ENCODE assay signal across 8 cellular contexts in genomic region chr17:74211929-74212261, GRCh38. TPM values are rescaled to one million over a fixed set of nuclear protein-coding genes. Genes with fewer than 3 reads are reported as not detected.
DNase-seq lines count a peak whose midpoint lies in the region; ATAC-seq, FAIRE-seq and TF ChIP-seq lines count a peak whose summit lies in the region.

No MANE protein-coding gene starts in this region.

- TF ChIP-seq POLR2A in esophagus squamous epithelium (IDR thresholded peaks at IDR 0.05) = no peak
- TF ChIP-seq POLR2A in GM12891 (IDR thresholded peaks at IDR 0.05; ENCODE audit: low read depth, low read length) = no peak; the same call in 1 of the 2 replicates

- TF ChIP-seq CTCF in GM12864 (IDR thresholded peaks at IDR 0.05; ENCODE audit: low read depth, low read length, missing control alignments) (no peak), RWPE2 (IDR thresholded peaks at IDR 0.05; ENCODE audit: poor library complexity, severe bottlenecking) (no peak), esophagus squamous epithelium (IDR thresholded peaks at IDR 0.05) (no peak), psoas muscle (IDR thresholded peaks at IDR 0.05) (no peak)

- peaks cover 20% of the 10 kb centered on the region for H3K4me1 ChIP-seq in RWPE2 (ENCODE audit: insufficient read depth, poor library complexity, severe bottlenecking)
- peaks cover 33 to 85% (median 54%) of the 10 kb centered on the region in 3 donors for H3K4me1 ChIP-seq in esophagus squamous epithelium
- peaks cover 56% of the 10 kb centered on the region for H3K4me1 ChIP-seq in psoas muscle

- H3K4me3 ChIP-seq in GM12864 (ENCODE audit: low read depth, low read length) (peak overlapping the region; percentile 54), RWPE2 (ENCODE audit: severe bottlenecking) (no peak overlapping the region), esophagus squamous epithelium (peak overlapping the region; percentile 37 to 65 (median 54)), psoas muscle (peak overlapping the region; percentile 60)

- DNase-seq in GM12864 (ENCODE audit: low read depth) (no peak), RWPE2 (ENCODE audit: low spot score) (no peak), esophagus squamous epithelium (lab: John Stamatoyannopoulos, UW) (no peak), psoas muscle (no peak), GM12891 (ENCODE audit: insufficient read length, low spot score) (no peak), NCI-H748 treated with DMSO at 0.1 percent for 48 hours (lab: John Stamatoyannopoulos, UW) (no peak), dedifferentiated amniotic fluid mesenchymal stem cell (ENCODE audit: extremely low spot score) (no peak)

- ATAC-seq in RWPE2 (ENCODE audit: low read depth) (0 out of 3 replicates have a peak, but pooled peaks have one; percentile 0), psoas muscle (no peak), HG03139 (IDR thresholded peaks at IDR 0.05; ENCODE audit: unreplicated experiment) (no peak)

- H3K9me3 ChIP-seq in RWPE2 (ENCODE audit: severe bottlenecking) (no peaks in the 10 kb centered on the region), esophagus squamous epithelium (no peaks in the 10 kb centered on the region), psoas muscle (no peaks in the 10 kb centered on the region)

- H3K36me3 ChIP-seq in RWPE2 (ENCODE audit: low read depth) = peaks cover 41% of the 10 kb centered on the region
- H3K36me3 ChIP-seq in esophagus squamous epithelium = peaks cover 6 to 35% (median 19%) of the 10 kb centered on the region in 3 donors
- H3K36me3 ChIP-seq in psoas muscle (ENCODE audit: insufficient read depth in 1 of 2, low read depth in 1 of 2) = peaks cover 4 to 34% of the 10 kb centered on the region in 2 donors

- intact Hi-C loops in esophagus squamous epithelium (cut with DNase I) = loop anchor here (10.0 kb wide), 1 partner anchor 83 kb away; no protein-coding TSS in a partner anchor
- intact Hi-C loops in psoas muscle (cut with DNase I) = loop anchor here (2.0 to 10.0 kb wide), 5 partner anchors 85 to 243 kb away; partner anchors contain the start of genes BTBD17 (in 2 of the 2), GPR142 (in 1 of the 2) and GPRC5C (in 1 of the 2)

- H3K27me3 ChIP-seq in RWPE2 (ENCODE audit: insufficient read depth, poor library complexity, severe bottlenecking) (no peaks in the 10 kb centered on the region), esophagus squamous epithelium (peaks cover 0 to 14% (median 0%) of the 10 kb centered on the region in 4 donors), psoas muscle (ENCODE audit: insufficient read depth in 3 of 3, low read length in 2 of 3) (no peaks in the 10 kb centered on the region)

- FAIRE-seq in GM12891 (lab: Jason Lieb, UNC) = no peak

- no peak overlapping the region for H3K27ac ChIP-seq in RWPE2 (ENCODE audit: poor library complexity, severe bottlenecking)
- peak overlapping the region in 3 of 4 donors; percentile 77 to 88 (median 85) for H3K27ac ChIP-seq in esophagus squamous epithelium
- H3K27ac ChIP-seq in psoas muscle = peak overlapping the region; percentile 96

- 16 to 30% methylated on average over 3 to 6 of the region's 12 CpGs for WGBS in esophagus squamous epithelium, 2 donors
- 26 to 33% (median 32%) methylated on average over 12 of the region's 12 CpGs for WGBS in psoas muscle, 3 donors

TF ChIP-seq in GM12891, 5 proteins besides CTCF, POLR2A, EP300 and RAD21:
- TF ChIP-seq POLR2AphosphoS5 (IDR thresholded peaks at IDR 0.05; ENCODE audit: low read depth, low read length) = no peak
- TF ChIP-seq PAX5 (IDR thresholded peaks at IDR 0.05; ENCODE audit: insufficient read depth, low read length, severe bottlenecking) = no peak
- no peak for TF ChIP-seq SPI1 (IDR thresholded peaks at IDR 0.05; ENCODE audit: low read depth, low read length)
- no peak for TF ChIP-seq POU2F2 (IDR thresholded peaks at IDR 0.05; ENCODE audit: low read depth, low read length)
- TF ChIP-seq TAF1 (IDR thresholded peaks at IDR 0.05; ENCODE audit: low read depth, low read length) = no peak

RNA-seq across cellular contexts. Expression of gene TTYH2, which starts 1.5 kb away (rescaled TPM):
- total RNA-seq in esophagus squamous epithelium = 1 to 10 TPM in 3 of 4 donors, under 1 TPM in 1; 0.35 to 6.7 (median 1.8) TPM
- total RNA-seq in psoas muscle = 10 to 100 TPM in 1 of 4 donors, 1 to 10 TPM in 3; 5.1 to 16.4 (median 7.7) TPM
- polyA plus RNA-seq in psoas muscle = 1 to 10 TPM in 2 of 3 donors, under 1 TPM in 1; 0.89 to 5.1 (median 2.9) TPM
- polyA plus RNA-seq in GM12891 (2012; ENCODE audit: low read depth, missing spikeins) = 2.6 TPM

RNA-seq across cellular contexts. Expression of gene RPL38, which starts 8.4 kb away (rescaled TPM):
- total RNA-seq in esophagus squamous epithelium (100 to 1,000 TPM; 224 to 564 (median 403) TPM), psoas muscle (1,000 to 10,000 TPM; 1,032 to 1,360 (median 1,076) TPM)
- 1,000 to 10,000 TPM; 1,779 to 1,956 (median 1,791) TPM for polyA plus RNA-seq in psoas muscle
- polyA plus RNA-seq in GM12891 (2012; ENCODE audit: low read depth, missing spikeins) = 5,694 TPM
